Comparison of ENCODE assay signal across 21 cellular contexts in genomic region chr18:3268306-3268705, GRCh38. TPM values are rescaled to one million over a fixed set of nuclear protein-coding genes. Genes with fewer than 3 reads are reported as not detected.
DNase-seq lines count a peak whose midpoint lies in the region; ATAC-seq and TF ChIP-seq lines count a peak whose summit lies in the region.
"Had no signal": no experiment of that assay in that cellular context is flagged by ENCODE, and none has a peak within 500 bp of the region (broad histone marks: within the 10 kb centered on the region; RNA-seq: fewer than 3 reads in every experiment).

No MANE protein-coding gene starts in this region.

- intact Hi-C loops in left ventricle myocardium inferior (cut with micrococcal nuclease): no loop called here
- intact Hi-C loops in Right ventricle myocardium inferior (cut with DNase I): no loop called here
- intact Hi-C loops in right lobe of liver (cut with DNase I): no loop called here
- intact Hi-C loops in vagina (cut with DNase I): no loop called here

- ATAC-seq in Right ventricle myocardium inferior (no peak), WTC11 (no peak), right lobe of liver (peak; percentile 34 to 72 (median 64)), GM19452 (IDR thresholded peaks at IDR 0.05; ENCODE audit: unreplicated experiment) (no peak)

- H3K9me3 ChIP-seq in left ventricle myocardium inferior (replicated peaks) (no peaks in the 10 kb centered on the region), right lobe of liver (no peaks in the 10 kb centered on the region), vagina (no peaks in the 10 kb centered on the region)
- H3K9me3 ChIP-seq: ascending aorta, testis had no signal

- H3K27ac ChIP-seq in left ventricle myocardium inferior (replicated peaks) (peak overlapping the region; percentile 33), right lobe of liver (peak overlapping the region in 1 of 3 donors; percentile 18), vagina (no peak overlapping the region)
- H3K27ac ChIP-seq: coronary artery, testis had no signal

- peaks cover 46% of the 10 kb centered on the region for H3K4me1 Mint-ChIP-seq in WTC11

- H3K27me3 ChIP-seq in left ventricle myocardium inferior (ENCODE audit: low read depth) (no peaks in the 10 kb centered on the region), right lobe of liver (no peaks in the 10 kb centered on the region), vagina (no peaks in the 10 kb centered on the region)
- H3K27me3 ChIP-seq: ascending aorta, testis had no signal

- CTCF ChIA-PET in WTC11 (lab: Charles Lee): no interaction called here

- H3K4me3 Mint-ChIP-seq in WTC11: no peak overlapping the region
- H3K4me3 Mint-ChIP-seq: T-helper 1 cell treated with Interleukin-12 subunit alpha and Interleukin-12 subunit beta and Interleukin-4 antibody, amounts not matched to agents 30 μg/mL and 1 μg/mL, for 36 hours had no signal

- TF ChIP-seq CTCF in left ventricle myocardium inferior (IDR thresholded peaks at IDR 0.05; ENCODE audit: borderline replicate concordance) (no peak), WTC11 (IDR thresholded peaks at IDR 0.05) (no peak), right lobe of liver (IDR thresholded peaks at IDR 0.05) (no peak), vagina (IDR thresholded peaks at IDR 0.05) (no peak)

- no peak overlapping the region for H3K4me3 ChIP-seq in left ventricle myocardium inferior
- H3K4me3 ChIP-seq in right lobe of liver: no peak overlapping the region
- no peak overlapping the region for H3K4me3 ChIP-seq in vagina
- H3K4me3 ChIP-seq: coronary artery, testis had no signal

- DNase-seq in left ventricle myocardium inferior: no peak
- no peak for DNase-seq in Right ventricle myocardium inferior (ENCODE audit: missing footprints)
- DNase-seq in WTC11 (ENCODE audit: low spot score): no peak
- DNase-seq in right lobe of liver: no peak
- DNase-seq in vagina (ENCODE audit: extremely low spot score in 2 of 2): no peak
- no peak for DNase-seq in DMS114 treated with DMSO at 0.1 percent for 48 hours (lab: John Stamatoyannopoulos, UW; ENCODE audit: unreplicated experiment)
- no peak for DNase-seq in T-helper 1 cell
- DNase-seq: activated CD4-positive, alpha-beta T cell treated with anti-CD3 and anti-CD28 coated beads for 4 hours; activated T-cell treated with anti-CD3 and anti-CD28 coated beads, Interleukin-2, amount 50 U/mL, for 48 hours; DMS153; glutamatergic neuron; islet precursor cell; NCI-H1048; NCI-H82; testis had no signal

- TF ChIP-seq POLR2A in right lobe of liver (IDR thresholded peaks at IDR 0.05): no peak
- TF ChIP-seq POLR2A in vagina (IDR thresholded peaks at IDR 0.05): no peak

- H3K36me3 Mint-ChIP-seq in WTC11: peaks cover 5% of the 10 kb centered on the region; the same call in 1 of the 2 replicates

- peak overlapping the region; percentile 5; the same call in 1 of the 2 replicates for H3K27ac Mint-ChIP-seq in WTC11
- H3K27ac Mint-ChIP-seq: T-helper 1 cell treated with Interleukin-12 subunit alpha and Interleukin-12 subunit beta and Interleukin-4 antibody, amounts not matched to agents 30 μg/mL and 1 μg/mL, for 36 hours had no signal

- POLR2A ChIA-PET in WTC11 (lab: Charles Lee): no interaction called here

- no peaks in the 10 kb centered on the region for H3K27me3 Mint-ChIP-seq in WTC11 (ENCODE audit: low read depth)
- H3K27me3 Mint-ChIP-seq: progenitor cell of endocrine pancreas had no signal

- H3K4me1 ChIP-seq in left ventricle myocardium inferior (peaks cover 100% of the 10 kb centered on the region), right lobe of liver (peaks cover 0 to 73% (median 19%) of the 10 kb centered on the region in 4 donors), vagina (peaks cover 90% of the 10 kb centered on the region)

- H3K9me3 Mint-ChIP-seq in WTC11: no peaks in the 10 kb centered on the region
- H3K9me3 Mint-ChIP-seq: T-helper 1 cell treated with Interleukin-12 subunit alpha and Interleukin-12 subunit beta and Interleukin-4 antibody, amounts not matched to agents 30 μg/mL and 1 μg/mL, for 36 hours had no signal

- H3K36me3 ChIP-seq in left ventricle myocardium inferior (peaks cover 6% of the 10 kb centered on the region), right lobe of liver (peaks cover 0 to 7% (median 3%) of the 10 kb centered on the region in 4 donors), vagina (peaks cover 0 to 10% of the 10 kb centered on the region in 2 donors)

TF ChIP-seq in WTC11, 78 proteins besides CTCF, POLR2A, EP300 and RAD21:
- TF ChIP-seq, protein P1, sequence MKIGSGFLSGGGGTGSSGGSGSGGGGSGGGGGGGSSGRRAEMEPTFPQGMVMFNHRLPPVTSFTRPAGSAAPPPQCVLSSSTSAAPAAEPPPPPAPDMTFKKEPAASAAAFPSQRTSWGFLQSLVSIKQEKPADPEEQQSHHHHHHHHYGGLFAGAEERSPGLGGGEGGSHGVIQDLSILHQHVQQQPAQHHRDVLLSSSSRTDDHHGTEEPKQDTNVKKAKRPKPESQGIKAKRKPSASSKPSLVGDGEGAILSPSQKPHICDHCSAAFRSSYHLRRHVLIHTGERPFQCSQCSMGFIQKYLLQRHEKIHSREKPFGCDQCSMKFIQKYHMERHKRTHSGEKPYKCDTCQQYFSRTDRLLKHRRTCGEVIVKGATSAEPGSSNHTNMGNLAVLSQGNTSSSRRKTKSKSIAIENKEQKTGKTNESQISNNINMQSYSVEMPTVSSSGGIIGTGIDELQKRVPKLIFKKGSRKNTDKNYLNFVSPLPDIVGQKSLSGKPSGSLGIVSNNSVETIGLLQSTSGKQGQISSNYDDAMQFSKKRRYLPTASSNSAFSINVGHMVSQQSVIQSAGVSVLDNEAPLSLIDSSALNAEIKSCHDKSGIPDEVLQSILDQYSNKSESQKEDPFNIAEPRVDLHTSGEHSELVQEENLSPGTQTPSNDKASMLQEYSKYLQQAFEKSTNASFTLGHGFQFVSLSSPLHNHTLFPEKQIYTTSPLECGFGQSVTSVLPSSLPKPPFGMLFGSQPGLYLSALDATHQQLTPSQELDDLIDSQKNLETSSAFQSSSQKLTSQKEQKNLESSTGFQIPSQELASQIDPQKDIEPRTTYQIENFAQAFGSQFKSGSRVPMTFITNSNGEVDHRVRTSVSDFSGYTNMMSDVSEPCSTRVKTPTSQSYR (CRISPR knock-in tag; IDR thresholded peaks at IDR 0.05): no peak
- no peak for TF ChIP-seq ZNF138 (CRISPR knock-in tag; conservative IDR thresholded peaks at IDR 0.05)
- TF ChIP-seq TP53 (CRISPR knock-in tag; IDR thresholded peaks at IDR 0.05): no peak
- TF ChIP-seq, protein P2, sequence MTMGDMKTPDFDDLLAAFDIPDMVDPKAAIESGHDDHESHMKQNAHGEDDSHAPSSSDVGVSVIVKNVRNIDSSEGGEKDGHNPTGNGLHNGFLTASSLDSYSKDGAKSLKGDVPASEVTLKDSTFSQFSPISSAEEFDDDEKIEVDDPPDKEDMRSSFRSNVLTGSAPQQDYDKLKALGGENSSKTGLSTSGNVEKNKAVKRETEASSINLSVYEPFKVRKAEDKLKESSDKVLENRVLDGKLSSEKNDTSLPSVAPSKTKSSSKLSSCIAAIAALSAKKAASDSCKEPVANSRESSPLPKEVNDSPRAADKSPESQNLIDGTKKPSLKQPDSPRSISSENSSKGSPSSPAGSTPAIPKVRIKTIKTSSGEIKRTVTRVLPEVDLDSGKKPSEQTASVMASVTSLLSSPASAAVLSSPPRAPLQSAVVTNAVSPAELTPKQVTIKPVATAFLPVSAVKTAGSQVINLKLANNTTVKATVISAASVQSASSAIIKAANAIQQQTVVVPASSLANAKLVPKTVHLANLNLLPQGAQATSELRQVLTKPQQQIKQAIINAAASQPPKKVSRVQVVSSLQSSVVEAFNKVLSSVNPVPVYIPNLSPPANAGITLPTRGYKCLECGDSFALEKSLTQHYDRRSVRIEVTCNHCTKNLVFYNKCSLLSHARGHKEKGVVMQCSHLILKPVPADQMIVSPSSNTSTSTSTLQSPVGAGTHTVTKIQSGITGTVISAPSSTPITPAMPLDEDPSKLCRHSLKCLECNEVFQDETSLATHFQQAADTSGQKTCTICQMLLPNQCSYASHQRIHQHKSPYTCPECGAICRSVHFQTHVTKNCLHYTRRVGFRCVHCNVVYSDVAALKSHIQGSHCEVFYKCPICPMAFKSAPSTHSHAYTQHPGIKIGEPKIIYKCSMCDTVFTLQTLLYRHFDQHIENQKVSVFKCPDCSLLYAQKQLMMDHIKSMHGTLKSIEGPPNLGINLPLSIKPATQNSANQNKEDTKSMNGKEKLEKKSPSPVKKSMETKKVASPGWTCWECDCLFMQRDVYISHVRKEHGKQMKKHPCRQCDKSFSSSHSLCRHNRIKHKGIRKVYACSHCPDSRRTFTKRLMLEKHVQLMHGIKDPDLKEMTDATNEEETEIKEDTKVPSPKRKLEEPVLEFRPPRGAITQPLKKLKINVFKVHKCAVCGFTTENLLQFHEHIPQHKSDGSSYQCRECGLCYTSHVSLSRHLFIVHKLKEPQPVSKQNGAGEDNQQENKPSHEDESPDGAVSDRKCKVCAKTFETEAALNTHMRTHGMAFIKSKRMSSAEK (CRISPR knock-in tag; IDR thresholded peaks at IDR 0.05; ENCODE audit: borderline replicate concordance): no peak
- no peak for TF ChIP-seq JUN (CRISPR knock-in tag; IDR thresholded peaks at IDR 0.05)
- no peak for TF ChIP-seq NR1H2 (CRISPR knock-in tag; IDR thresholded peaks at IDR 0.05)
- TF ChIP-seq TEAD1 (CRISPR knock-in tag; IDR thresholded peaks at IDR 0.05): no peak
- TF ChIP-seq, protein P3, sequence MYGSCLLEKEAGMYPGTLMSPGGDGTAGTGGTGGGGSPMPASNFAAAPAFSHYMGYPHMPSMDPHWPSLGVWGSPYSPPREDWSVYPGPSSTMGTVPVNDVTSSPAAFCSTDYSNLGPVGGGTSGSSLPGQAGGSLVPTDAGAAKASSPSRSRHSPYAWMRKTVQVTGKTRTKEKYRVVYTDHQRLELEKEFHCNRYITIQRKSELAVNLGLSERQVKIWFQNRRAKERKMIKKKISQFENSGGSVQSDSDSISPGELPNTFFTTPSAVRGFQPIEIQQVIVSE (CRISPR knock-in tag; IDR thresholded peaks at IDR 0.05; ENCODE audit: borderline replicate concordance): no peak
- no peak for TF ChIP-seq NR2C2 (CRISPR knock-in tag; IDR thresholded peaks at IDR 0.05)

RNA-seq across cellular contexts. Expression of gene MYL12B, which starts 6.4 kb away (rescaled TPM):
- total RNA-seq in left ventricle myocardium inferior: 176 TPM
- 180 TPM for total RNA-seq in Right ventricle myocardium inferior
- 158 to 173 TPM (median 163 TPM) in 3 replicates for total RNA-seq in WTC11 (2021)
- 100 to 1,000 TPM; 113 to 281 (median 185) TPM for total RNA-seq in right lobe of liver
- 214 TPM for total RNA-seq in vagina

RNA-seq across cellular contexts. Expression of gene MYL12A, which starts 20.7 kb away (rescaled TPM):
- total RNA-seq in left ventricle myocardium inferior (2,410 TPM), Right ventricle myocardium inferior (2,252 TPM), WTC11 (2021) (205 to 230 TPM (median 213 TPM) in 3 replicates), right lobe of liver (100 to 1,000 TPM in 5 of 6 experiments, 10 to 100 TPM in 1; 82.1 to 309 (median 225) TPM), vagina (193 TPM)

RNA-seq across cellular contexts. Expression of gene MYOM1, which starts 48.5 kb away (rescaled TPM):
- total RNA-seq in left ventricle myocardium inferior (667 TPM), Right ventricle myocardium inferior (611 TPM), WTC11 (2021) (0.35 to 0.64 TPM (median 0.53 TPM) in 3 replicates), right lobe of liver (10 to 100 TPM in 5 of 6 experiments, 1 to 10 TPM in 1; 3.1 to 64.5 (median 19.1) TPM), vagina (1.2 TPM)
- total RNA-seq: RPMI7951 had no signal

Comparison
In these comparisons a context has a peak if more than half of its experiments do, and no peak if none do; other contexts are left out.
1. ATAC-seq: peak in right lobe of liver (4 of 4); none in Right ventricle myocardium inferior (single experiment), WTC11 (single experiment) and GM19452 (single experiment).